ENCODE assay signal across 1 cellular context in genomic region chr1:202807926-202808757, GRCh38.
A peak's percentile ranks its signal among the peaks of the same experiment; 100 is the strongest.
TF ChIP-seq lines count a peak whose summit lies in the region.

Gene KDM5B (minus strand): TSS chr1:202808421. CDS start chr1:202808305, 116 bp downstream.

TF ChIP-seq in HepG2, 621 proteins besides CTCF, POLR2A, EP300 and RAD21 (continued from another document and continues in another):
- TF ChIP-seq TIGD3 (CRISPR knock-in tag; IDR thresholded peaks at IDR 0.05; ENCODE audit: borderline replicate concordance) (no peak), ZNF652 (CRISPR knock-in tag; IDR thresholded peaks at IDR 0.05; ENCODE audit: borderline replicate concordance, low read depth) (no peak), MIXL1 (CRISPR knock-in tag; IDR thresholded peaks at IDR 0.05) (peak; percentile 58; the same call in 1 of the 2 replicates), ZNF101 (CRISPR knock-in tag; IDR thresholded peaks at IDR 0.05; ENCODE audit: borderline replicate concordance, low read depth) (no peak), ZNF333 (CRISPR knock-in tag; IDR thresholded peaks at IDR 0.05; ENCODE audit: borderline replicate concordance) (peak; percentile 55; the same call in 1 of the 2 replicates), PTBP1 (IDR thresholded peaks at IDR 0.05; ENCODE audit: low read depth, low read length, poor library complexity, severe bottlenecking) (no peak), ZNF224 (CRISPR knock-in tag; IDR thresholded peaks at IDR 0.05) (no peak), ZNF557 (CRISPR knock-in tag; IDR thresholded peaks at IDR 0.05) (no peak), CREB1 (IDR thresholded peaks at IDR 0.05) (no peak), CREB1 (CRISPR knock-in tag; IDR thresholded peaks at IDR 0.05) (0 out of 2 replicates have a peak, but pooled peaks have one; percentile 16), MTF2 (CRISPR knock-in tag; IDR thresholded peaks at IDR 0.05; ENCODE audit: borderline replicate concordance) (no peak), BRD4 (CRISPR knock-in tag; IDR thresholded peaks at IDR 0.05) (0 out of 2 replicates have a peak, but pooled peaks have one; percentile 52), CBX2 (IDR thresholded peaks at IDR 0.05; ENCODE audit: low read depth, low read length) (no peak), CBX2 (CRISPR knock-in tag; IDR thresholded peaks at IDR 0.05; ENCODE audit: low read depth) (no peak), KDM3A (CRISPR knock-in tag; IDR thresholded peaks at IDR 0.05; ENCODE audit: low read depth) (0 out of 2 replicates have a peak, but pooled peaks have one; percentile 56), SNAPC2 (CRISPR knock-in tag; IDR thresholded peaks at IDR 0.05) (0 out of 2 replicates have a peak, but pooled peaks have one; percentile 41), AFF4 (CRISPR knock-in tag; IDR thresholded peaks at IDR 0.05) (0 out of 2 replicates have a peak, but pooled peaks have one; percentile 43), ATRX (CRISPR knock-in tag; IDR thresholded peaks at IDR 0.05; ENCODE audit: borderline replicate concordance) (no peak), ZNF83 (CRISPR knock-in tag; IDR thresholded peaks at IDR 0.05; ENCODE audit: borderline replicate concordance) (no peak), BCL3 (CRISPR knock-in tag; IDR thresholded peaks at IDR 0.05) (peak; percentile 86), ZBTB1 (CRISPR knock-in tag; IDR thresholded peaks at IDR 0.05; ENCODE audit: borderline replicate concordance) (no peak), ZNF75D (CRISPR knock-in tag; IDR thresholded peaks at IDR 0.05; ENCODE audit: borderline replicate concordance) (no peak), FOXC1 (CRISPR knock-in tag; IDR thresholded peaks at IDR 0.05; ENCODE audit: borderline replicate concordance) (peak; percentile 94; the same call in 1 of the 2 replicates), HDAC6 (IDR thresholded peaks at IDR 0.05; ENCODE audit: low read depth, low read length) (no peak), ZNF878 (CRISPR knock-in tag; IDR thresholded peaks at IDR 0.05) (no peak), JDP2 (CRISPR knock-in tag; IDR thresholded peaks at IDR 0.05; ENCODE audit: borderline replicate concordance) (no peak; the same call in 1 of the 2 replicates), ZBTB8A (CRISPR knock-in tag; IDR thresholded peaks at IDR 0.05; ENCODE audit: borderline replicate concordance, low read depth) (no peak), ZSCAN29 (CRISPR knock-in tag; conservative IDR thresholded peaks at IDR 0.05) (no peak), ZNF362 (CRISPR knock-in tag; IDR thresholded peaks at IDR 0.05; ENCODE audit: borderline replicate concordance) (no peak), ZUFSP (CRISPR knock-in tag; IDR thresholded peaks at IDR 0.05; ENCODE audit: borderline replicate concordance) (no peak), RARG (CRISPR knock-in tag; IDR thresholded peaks at IDR 0.05; ENCODE audit: low read depth) (no peak), PCBP1 (IDR thresholded peaks at IDR 0.05; ENCODE audit: borderline replicate concordance, low read depth, low read length) (peak; percentile 97), ZNF556 (CRISPR knock-in tag; IDR thresholded peaks at IDR 0.05; ENCODE audit: borderline replicate concordance) (peak; percentile 73; the same call in 1 of the 2 replicates), ZNF234 (CRISPR knock-in tag; conservative IDR thresholded peaks at IDR 0.05) (peak; percentile 92; the same call in 1 of the 2 replicates), ZBTB34 (CRISPR knock-in tag; IDR thresholded peaks at IDR 0.05) (no peak), ZNF7 (CRISPR knock-in tag; IDR thresholded peaks at IDR 0.05) (0 out of 2 replicates have a peak, but pooled peaks have one; percentile 26), IKZF1 (IDR thresholded peaks at IDR 0.05) (no peak), FIP1L1 (IDR thresholded peaks at IDR 0.05; ENCODE audit: borderline replicate concordance, insufficient read depth, low read depth, low read length) (no peak), SNAI1 (CRISPR knock-in tag; IDR thresholded peaks at IDR 0.05; ENCODE audit: borderline replicate concordance) (no peak), KAT8 (CRISPR knock-in tag; IDR thresholded peaks at IDR 0.05) (peak; percentile 88), ZNF670 (CRISPR knock-in tag; IDR thresholded peaks at IDR 0.05; ENCODE audit: borderline replicate concordance) (no peak), FOXJ3 (CRISPR knock-in tag; IDR thresholded peaks at IDR 0.05; ENCODE audit: borderline replicate concordance) (no peak), SSRP1 (CRISPR knock-in tag; IDR thresholded peaks at IDR 0.05) (no peak), AGO1 (IDR thresholded peaks at IDR 0.05; ENCODE audit: low read depth, low read length, poor library complexity, severe bottlenecking) (peak; percentile 17), RBAK (CRISPR knock-in tag; IDR thresholded peaks at IDR 0.05) (no peak), E2F5 (CRISPR knock-in tag; conservative IDR thresholded peaks at IDR 0.05) (no peak; the same call in 1 of the 2 replicates), ARNT (IDR thresholded peaks at IDR 0.05) (no peak), ZBTB20 (CRISPR knock-in tag; IDR thresholded peaks at IDR 0.05; ENCODE audit: borderline replicate concordance, low read depth) (no peak), ZNF142 (CRISPR knock-in tag; IDR thresholded peaks at IDR 0.05) (0 out of 2 replicates have a peak, but pooled peaks have one; percentile 27), CENPX (CRISPR knock-in tag; IDR thresholded peaks at IDR 0.05) (no peak), CBX1 (IDR thresholded peaks at IDR 0.05; ENCODE audit: low read depth) (no peak)
